17 cellular contexts compared by ENCODE assay signal in genomic region chr2:133871810-133872209, GRCh38.
"Had no signal": no experiment of that assay in that cellular context is flagged by ENCODE, and none has a peak within 500 bp of the region (broad histone marks: within the 10 kb centered on the region; RNA-seq: fewer than 3 reads in every experiment).

No MANE protein-coding gene starts in this region.

- H3K27ac ChIP-seq: skin epidermis, transverse colon, vagina had no signal

- H3K27ac Mint-ChIP-seq: activated naive CD8-positive, alpha-beta T cell treated with anti-CD3 and anti-CD28 coated beads, Interleukin-2, amount 50 U/mL, for 24 hours; activated T-helper 17 cell treated with anti-CD3 and anti-CD28 coated beads, Interleukin-2, amount 50 U/mL, for 72 hours; natural killer cell treated with Interleukin-12 subunit alpha and Interleukin-12 subunit beta and Interleukin-15 and Interleukin-18, amount 100 ng/mL, for 72 hours had no signal

- H3K9me3 Mint-ChIP-seq: activated T-helper 17 cell treated with anti-CD3 and anti-CD28 coated beads, Interleukin-2, amount 50 U/mL, for 72 hours; natural killer cell treated with Interleukin-12 subunit alpha and Interleukin-12 subunit beta and Interleukin-15 and Interleukin-18, amount 100 ng/mL, for 72 hours had no signal

- H3K4me3 Mint-ChIP-seq: activated naive CD8-positive, alpha-beta T cell treated with anti-CD3 and anti-CD28 coated beads, Interleukin-2, amount 50 U/mL, for 24 hours; activated T-helper 17 cell treated with anti-CD3 and anti-CD28 coated beads, Interleukin-2, amount 50 U/mL, for 72 hours; natural killer cell treated with Interleukin-12 subunit alpha and Interleukin-12 subunit beta and Interleukin-15 and Interleukin-18, amount 100 ng/mL, for 72 hours had no signal

- H3K4me1 ChIP-seq: transverse colon, vagina had no signal

- H3K36me3 Mint-ChIP-seq: natural killer cell treated with Interleukin-12 subunit alpha and Interleukin-12 subunit beta and Interleukin-15 and Interleukin-18, amount 100 ng/mL, for 72 hours had no signal

- H3K4me3 ChIP-seq: skin epidermis, transverse colon, vagina had no signal

- H3K27me3 ChIP-seq: transverse colon, vagina had no signal

- H3K9me3 ChIP-seq: transverse colon, vagina had no signal

- ATAC-seq: activated CD4-positive, CD25-positive, alpha-beta regulatory T cell treated with anti-CD3 and anti-CD28 coated beads, Interleukin-2, amount 50 U/mL, for 24 hours; activated naive CD8-positive, alpha-beta T cell treated with anti-CD3 and anti-CD28 coated beads, Interleukin-2, amount 50 U/mL, for 24 hours; activated T-helper 17 cell treated with anti-CD3 and anti-CD28 coated beads, Interleukin-2, amount 50 U/mL, for 72 hours; left ventricle myocardium superior; natural killer cell treated with Interleukin-12 subunit alpha and Interleukin-12 subunit beta and Interleukin-15 and Interleukin-18, amount 100 ng/mL, for 72 hours; right cardiac atrium had no signal

- H3K4me1 Mint-ChIP-seq: activated naive CD8-positive, alpha-beta T cell treated with anti-CD3 and anti-CD28 coated beads, Interleukin-2, amount 50 U/mL, for 24 hours; activated T-helper 17 cell treated with anti-CD3 and anti-CD28 coated beads, Interleukin-2, amount 50 U/mL, for 72 hours had no signal

- H3K36me3 ChIP-seq: transverse colon, vagina had no signal

- DNase-seq: activated CD4-positive, alpha-beta T cell treated with anti-CD3 and anti-CD28 coated beads, Interleukin-2, amount 50 U/mL, for 4 hours; activated naive CD4-positive, alpha-beta T cell treated with Interleukin-2 at 50 U/mL for 16 hours; activated naive CD8-positive, alpha-beta T cell treated with anti-CD3 and anti-CD28 coated beads, Interleukin-2, amount 50 U/mL, for 24 hours; activated T-cell treated with anti-CD3 and anti-CD28 coated beads for 4 hours; aorta; left ventricle myocardium superior; mesenchymal stem cell; right cardiac atrium; stimulated activated CD4-positive, alpha-beta T cell treated with anti-CD3 and anti-CD28 coated beads, Interleukin-4, amount 100 ng/mL, for 24 hours; stimulated activated naive CD4-positive, alpha-beta T cell treated with Interleukin-2 at 50 U/mL for 16 hours; T-helper 9 cell; transverse colon had no signal
